Comparison of ENCODE assay signal across 25 cellular contexts in the genomic region with DNA sequence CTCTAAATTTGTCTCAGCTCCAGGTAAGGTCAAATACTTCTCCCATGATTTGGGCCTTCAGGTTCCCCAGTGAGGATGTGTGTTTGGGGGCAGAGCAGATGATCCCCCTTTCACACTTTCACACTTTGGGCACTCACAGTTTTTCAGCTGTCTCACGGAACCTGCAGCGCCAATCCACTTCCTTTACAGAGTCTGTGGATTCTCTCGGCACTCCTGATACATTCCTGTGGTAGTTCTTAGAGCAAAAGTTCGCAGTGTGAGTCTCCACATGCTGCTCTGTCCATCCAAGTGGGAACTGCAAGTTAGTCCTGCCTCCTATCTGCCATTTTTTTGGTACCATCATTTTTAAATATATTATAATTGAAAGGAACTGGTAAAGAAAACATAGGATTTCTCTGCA. TPM values are rescaled to one million over a fixed set of nuclear protein-coding genes. Genes with fewer than 3 reads are reported as not detected.
DNase-seq lines count a peak whose midpoint lies in the region; ATAC-seq, FAIRE-seq and TF ChIP-seq lines count a peak whose summit lies in the region.
"Had no signal": no experiment of that assay in that cellular context is flagged by ENCODE, and none has a peak within 500 bp of the region (broad histone marks: within the 10 kb centered on the region; RNA-seq: fewer than 3 reads in every experiment).

No MANE protein-coding gene starts in this region.

- no peak overlapping the region for H2AFZ ChIP-seq in astrocyte (ENCODE audit: low read depth, low read length)
- H2AFZ ChIP-seq: hepatocyte had no signal

- H3K4me3 ChIP-seq in BLaER1 (no peak overlapping the region), astrocyte (ENCODE audit: insufficient read depth, low read depth, low read length) (no peak overlapping the region), lower lobe of right lung (no peak overlapping the region)
- H3K4me3 ChIP-seq: hepatocyte, pancreas, suprapubic skin, vagina had no signal

- H3K4me3 Mint-ChIP-seq in astrocyte (ENCODE audit: unreplicated experiment), result no peak overlapping the region
- H3K4me3 Mint-ChIP-seq: activated naive CD8-positive, alpha-beta T cell treated with anti-CD3 and anti-CD28 coated beads, Interleukin-2, amount 10 ng/mL, durations not matched to agents 7 days and 5 days; activated T-helper 17 cell treated with anti-CD3 and anti-CD28 coated beads, Interleukin-2, amount 50 U/mL, for 72 hours; naive thymus-derived CD4-positive, alpha-beta T cell; T-cell had no signal

- FAIRE-seq in astrocyte (lab: Jason Lieb, UNC), result no peak
- FAIRE-seq: A204.1, bronchial epithelial cell, endothelial cell of umbilical vein, pancreas had no signal

- no peaks in the 10 kb centered on the region for H3K36me3 Mint-ChIP-seq in astrocyte (ENCODE audit: low read depth, unreplicated experiment)
- H3K36me3 Mint-ChIP-seq: activated naive CD8-positive, alpha-beta T cell treated with anti-CD3 and anti-CD28 coated beads, Interleukin-2, amount 10 ng/mL, durations not matched to agents 7 days and 5 days had no signal

- peaks cover 17% of the 10 kb centered on the region for H3K4me1 ChIP-seq in BLaER1
- H3K4me1 ChIP-seq in astrocyte (ENCODE audit: insufficient read depth, low read length), result no peaks in the 10 kb centered on the region
- no peaks in the 10 kb centered on the region for H3K4me1 ChIP-seq in lower lobe of right lung
- H3K4me1 ChIP-seq: pancreas, vagina had no signal

- H3K27ac Mint-ChIP-seq in astrocyte (ENCODE audit: unreplicated experiment), result peak overlapping the region; percentile 92
- H3K27ac Mint-ChIP-seq: activated naive CD8-positive, alpha-beta T cell treated with anti-CD3 and anti-CD28 coated beads, Interleukin-2, amount 10 ng/mL, durations not matched to agents 7 days and 5 days; activated T-helper 17 cell treated with anti-CD3 and anti-CD28 coated beads, Interleukin-2, amount 50 U/mL, for 72 hours; naive thymus-derived CD4-positive, alpha-beta T cell; T-cell had no signal

- DNase-seq in astrocyte (ENCODE audit: low read depth) (peak; percentile 54), lower lobe of right lung (no peak), superior temporal gyrus (ENCODE audit: extremely low spot score) (no peak), NCI-H345 treated with DMSO at 0.1 percent for 48 hours (lab: John Stamatoyannopoulos, UW; ENCODE audit: unreplicated experiment) (no peak), head of caudate nucleus (no peak), occipital lobe (lab: John Stamatoyannopoulos, UW) (no peak)
- DNase-seq: activated CD4-positive, alpha-beta T cell treated with anti-CD3 and anti-CD28 coated beads for 48 hours; activated naive CD8-positive, alpha-beta T cell treated with anti-CD3 and anti-CD28 coated beads, Interleukin-2, amount 10 ng/mL, durations not matched to agents 7 days and 5 days; foreskin fibroblast; GF-D8; naive thymus-derived CD4-positive, alpha-beta T cell; NCI-H2171; OCI-M1; SIG-M5; T-cell had no signal

- no peaks in the 10 kb centered on the region for H3K27me3 ChIP-seq in BLaER1
- H3K27me3 ChIP-seq in astrocyte (ENCODE audit: insufficient read depth, low read length), result peaks cover 3% of the 10 kb centered on the region
- H3K27me3 ChIP-seq in lower lobe of right lung (ENCODE audit: low read depth), result no peaks in the 10 kb centered on the region
- H3K27me3 ChIP-seq: hepatocyte, pancreas, suprapubic skin, vagina had no signal

- TF ChIP-seq CTCF in astrocyte (IDR thresholded peaks at IDR 0.05; ENCODE audit: insufficient read depth, low read depth, low read length) (no peak), lower lobe of right lung (IDR thresholded peaks at IDR 0.05) (no peak)

- intact Hi-C loops in lower lobe of right lung (cut with DNase I) (no loop called here), head of caudate nucleus (cut with DNase I) (no loop called here)

- H3K36me3 ChIP-seq in BLaER1 (no peaks in the 10 kb centered on the region), astrocyte (ENCODE audit: insufficient read depth, low read length) (no peaks in the 10 kb centered on the region), lower lobe of right lung (no peaks in the 10 kb centered on the region)
- H3K36me3 ChIP-seq: pancreas, suprapubic skin, vagina had no signal

- H3K4me2 ChIP-seq in BLaER1 (peak overlapping the region; percentile 49; the same call in 1 of the 2 replicates), astrocyte (ENCODE audit: low read length) (no peak overlapping the region)
- H3K4me2 ChIP-seq: hepatocyte had no signal

- peaks cover 3% of the 10 kb centered on the region for H3K9me3 Mint-ChIP-seq in astrocyte (ENCODE audit: unreplicated experiment)

- peaks cover 14% of the 10 kb centered on the region for H3K9me3 ChIP-seq in BLaER1
- no peaks in the 10 kb centered on the region for H3K9me3 ChIP-seq in astrocyte (ENCODE audit: insufficient read depth, low read depth, low read length)
- no peaks in the 10 kb centered on the region for H3K9me3 ChIP-seq in lower lobe of right lung
- H3K9me3 ChIP-seq: pancreas, suprapubic skin, vagina had no signal

- no peaks in the 10 kb centered on the region for H3K79me2 ChIP-seq in astrocyte (ENCODE audit: insufficient read depth, low read length)
- H3K79me2 ChIP-seq: hepatocyte had no signal

- peak; percentile 5 for ATAC-seq in HG03039 (IDR thresholded peaks at IDR 0.05; ENCODE audit: unreplicated experiment)
- no peak for ATAC-seq in lower lobe of right lung
- ATAC-seq: activated T-helper 17 cell treated with anti-CD3 and anti-CD28 coated beads, Interleukin-2, amount 50 U/mL, for 72 hours; T-cell had no signal

- H3K4me1 Mint-ChIP-seq in astrocyte (ENCODE audit: low read depth, unreplicated experiment), result peaks cover 2% of the 10 kb centered on the region
- H3K4me1 Mint-ChIP-seq: activated naive CD8-positive, alpha-beta T cell treated with anti-CD3 and anti-CD28 coated beads, Interleukin-2, amount 10 ng/mL, durations not matched to agents 7 days and 5 days; activated T-helper 17 cell treated with anti-CD3 and anti-CD28 coated beads, Interleukin-2, amount 50 U/mL, for 72 hours; T-cell had no signal

- no peak overlapping the region for H3K9ac ChIP-seq in BLaER1
- H3K9ac ChIP-seq in astrocyte (ENCODE audit: low read length), result no peak overlapping the region

- no peaks in the 10 kb centered on the region for H4K20me1 ChIP-seq in BLaER1
- H4K20me1 ChIP-seq in astrocyte (ENCODE audit: insufficient read depth, low read length), result no peaks in the 10 kb centered on the region

- H3K27ac ChIP-seq in BLaER1, result no peak overlapping the region
- H3K27ac ChIP-seq in astrocyte (ENCODE audit: low read depth, low read length), result no peak overlapping the region
- H3K27ac ChIP-seq in lower lobe of right lung, result peak overlapping the region; percentile 49
- H3K27ac ChIP-seq: hepatocyte, pancreas, vagina had no signal

- H3K27me3 Mint-ChIP-seq in astrocyte (ENCODE audit: low read depth, unreplicated experiment), result no peaks in the 10 kb centered on the region

RNA-seq across cellular contexts. Expression of a gene that starts 20.2 kb away (rescaled TPM):
- 22.1 and 23.7 TPM in 2 replicates for total RNA-seq in astrocyte
- 18.0 TPM for total RNA-seq in lower lobe of right lung
- total RNA-seq in occipital lobe, result 20.3 TPM
